Comparison of ENCODE assay signal across 17 cellular contexts in genomic region chr12:111754671-111755070, GRCh38. TPM values are rescaled to one million over a fixed set of nuclear protein-coding genes. Genes with fewer than 3 reads are reported as not detected.
DNase-seq lines count a peak whose midpoint lies in the region; ATAC-seq and TF ChIP-seq lines count a peak whose summit lies in the region.
"Had no signal": no experiment of that assay in that cellular context is flagged by ENCODE, and none has a peak within 500 bp of the region (broad histone marks: within the 10 kb centered on the region; RNA-seq: fewer than 3 reads in every experiment).

No MANE protein-coding gene starts in this region.

- peak overlapping the region; percentile 5 to 12 for H3K27ac ChIP-seq in testis
- H3K27ac ChIP-seq: SK-N-MC had no signal

- DNase-seq in anterior cingulate cortex (lab: John Stamatoyannopoulos, UW) (peak in 34 of 58 donors; percentile 9 to 54 (median 26)), Right ventricle myocardium superior (peak; percentile 76), medulla oblongata (ENCODE audit: extremely low spot score) (peak; percentile 64), testis (peak; percentile 81), NCI-H1417 treated with DMSO at 0.1 percent for 48 hours (lab: John Stamatoyannopoulos, UW) (no peak)
- DNase-seq in activated naive CD4-positive, alpha-beta T cell treated with anti-CD3 and anti-CD28 coated beads for 36 hours: no peak
- DNase-seq: BE2C; CD4-positive, alpha-beta memory T cell; DMS79; GOT3; KBM-7; NCI-H1048; NCI-H2081 treated with DMSO at 0.1 percent for 48 hours; NCI-H2227 treated with DMSO at 0.1 percent for 48 hours; NCI-H524 had no signal

- H3K4me3 ChIP-seq in testis: no peak overlapping the region
- H3K4me3 ChIP-seq: SK-N-MC had no signal

- H3K9me3 ChIP-seq in testis: no peaks in the 10 kb centered on the region
- H3K9me3 ChIP-seq: BE2C had no signal

- H3K36me3 Mint-ChIP-seq in activated naive CD4-positive, alpha-beta T cell treated with anti-CD3 and anti-CD28 coated beads for 36 hours (ENCODE audit: low read depth): peaks cover 6% of the 10 kb centered on the region

- CTCF ChIA-PET in activated naive CD4-positive, alpha-beta T cell treated with anti-CD3 and anti-CD28 coated beads for 36 hours (lab: Charles Lee): interaction anchor here (1.9 to 2.3 kb wide), 2 partner anchors 58 to 61 kb away, joined by 6 to 11 read pairs; no protein-coding TSS in a partner anchor

- H3K36me3 ChIP-seq in testis (ENCODE audit: low read depth, missing control alignments): no peaks in the 10 kb centered on the region
- H3K36me3 ChIP-seq: BE2C had no signal

- ATAC-seq in Right ventricle myocardium superior (ENCODE audit: poor library complexity): peak; percentile 59
- no peak for ATAC-seq in GM21528 (IDR thresholded peaks at IDR 0.05; ENCODE audit: low FRiP score, unreplicated experiment)

- intact Hi-C loops in Right ventricle myocardium superior (cut with DNase I): loop anchor here (5.0 kb wide), 2 partner anchors 33 to 58 kb away; no protein-coding TSS in a partner anchor
- intact Hi-C loops in testis (cut with DNase I; ENCODE audit: low total_unique reads): loop anchor here (5.0 kb wide), 1 partner anchor 58 kb away; no protein-coding TSS in a partner anchor
- intact Hi-C loops in activated naive CD4-positive, alpha-beta T cell treated with anti-CD3 and anti-CD28 coated beads for 36 hours (cut with micrococcal nuclease): no loop called here

- H3K27ac Mint-ChIP-seq in activated naive CD4-positive, alpha-beta T cell treated with anti-CD3 and anti-CD28 coated beads for 36 hours: no peak overlapping the region
- H3K27ac Mint-ChIP-seq: CD4-positive, alpha-beta memory T cell had no signal

- no peaks in the 10 kb centered on the region for H3K9me3 Mint-ChIP-seq in activated naive CD4-positive, alpha-beta T cell treated with anti-CD3 and anti-CD28 coated beads for 36 hours
- H3K9me3 Mint-ChIP-seq: CD4-positive, alpha-beta memory T cell had no signal

- 54 to 63% methylated on average over 7 to 8 of the region's 8 CpGs for WGBS in testis, 2 donors

- no peak for TF ChIP-seq CTCF in testis (IDR thresholded peaks at IDR 0.05)

- no peak overlapping the region for H3K4me3 Mint-ChIP-seq in activated naive CD4-positive, alpha-beta T cell treated with anti-CD3 and anti-CD28 coated beads for 36 hours
- H3K4me3 Mint-ChIP-seq: CD4-positive, alpha-beta memory T cell had no signal

- no peak for TF ChIP-seq POLR2A in testis (IDR thresholded peaks at IDR 0.05)

- no peaks in the 10 kb centered on the region for H3K27me3 Mint-ChIP-seq in activated naive CD4-positive, alpha-beta T cell treated with anti-CD3 and anti-CD28 coated beads for 36 hours (ENCODE audit: low read depth)
- H3K27me3 Mint-ChIP-seq: CD4-positive, alpha-beta memory T cell had no signal

- H3K27me3 ChIP-seq in testis: no peaks in the 10 kb centered on the region
- H3K27me3 ChIP-seq: BE2C had no signal

- peaks cover 31% of the 10 kb centered on the region for H3K4me1 ChIP-seq in testis

- H3K4me1 Mint-ChIP-seq in activated naive CD4-positive, alpha-beta T cell treated with anti-CD3 and anti-CD28 coated beads for 36 hours (ENCODE audit: low read depth): no peaks in the 10 kb centered on the region

RNA-seq across cellular contexts. Expression of gene ALDH2, which starts 12.1 kb away (rescaled TPM):
- total RNA-seq in Right ventricle myocardium superior (459 TPM), testis (10 to 100 TPM; 58.4 to 76.6 TPM)
- 96.4 TPM for polyA plus RNA-seq in testis (ENCODE audit: insufficient read depth, low read depth, low replicate concordance)
- 1 to 10 TPM; 4.0 to 4.6 TPM for total RNA-seq in activated naive CD4-positive, alpha-beta T cell treated with anti-CD3 and anti-CD28 coated beads for 36 hours

Comparison
In these comparisons a context has a peak if more than half of its experiments do, and no peak if none do; other contexts are left out.
1. DNase-seq: peak in anterior cingulate cortex (34 of 58), Right ventricle myocardium superior (single experiment), medulla oblongata (single experiment) and testis (single experiment); none in NCI-H1417 treated with DMSO at 0.1 percent for 48 hours (single experiment) and activated naive CD4-positive, alpha-beta T cell treated with anti-CD3 and anti-CD28 coated beads for 36 hours (single experiment).
2. RNA of gene ALDH2, which starts 12.1 kb away (total RNA-seq): 459 TPM in Right ventricle myocardium superior (single experiment) and 58.4 to 76.6 TPM in testis; 4.0 to 4.6 TPM in activated naive CD4-positive, alpha-beta T cell treated with anti-CD3 and anti-CD28 coated beads for 36 hours; every median in the first group is over 10 times any median in the second.